Comparison of ENCODE assay signal across 10 cellular contexts in the genomic region with DNA sequence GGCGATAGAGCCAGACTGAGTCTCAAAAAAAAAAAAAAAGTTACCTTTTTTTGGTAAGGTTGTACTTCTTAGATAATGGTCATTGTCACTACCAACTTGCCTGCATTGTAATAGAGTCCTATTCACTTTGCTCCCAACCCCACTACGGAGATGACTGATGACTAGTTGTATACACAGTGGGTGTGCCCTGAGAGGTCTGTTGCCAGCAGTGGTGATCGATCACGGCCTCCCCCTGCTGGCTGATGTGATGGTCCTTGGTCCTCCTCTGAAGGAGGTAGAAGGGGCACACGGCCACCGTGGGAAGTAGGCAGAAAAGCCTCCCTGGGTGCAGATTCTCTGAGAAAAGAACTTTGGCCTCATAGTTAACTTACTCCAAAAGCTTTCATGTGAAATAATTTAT. TPM values are rescaled to one million over a fixed set of nuclear protein-coding genes. Genes with fewer than 3 reads are reported as not detected.
A peak's percentile ranks its signal among the peaks of the same experiment; 100 is the strongest.
DNase-seq lines count a peak whose midpoint lies in the region; ATAC-seq and TF ChIP-seq lines count a peak whose summit lies in the region.
"Had no signal": no experiment of that assay in that cellular context is flagged by ENCODE, and none has a peak within 500 bp of the region (broad histone marks: within the 10 kb centered on the region; RNA-seq: fewer than 3 reads in every experiment).

No MANE protein-coding gene starts in this region.

- peak; percentile 6 for DNase-seq in activated gamma-delta T cell treated with Interleukin-2 at 50 U/mL for 16 hours
- no peak for DNase-seq in activated gamma-delta T cell (lab: John Stamatoyannopoulos, UW)
- DNase-seq in SK-N-SH = peak; percentile 54
- peak; percentile 41 to 78 for DNase-seq in cardiac fibroblast (ENCODE audit: low read depth in 2 of 2)
- DNase-seq in osteocyte (ENCODE audit: extremely low spot score, unreplicated experiment) = no peak

- H3K4me1 Mint-ChIP-seq in osteocyte (ENCODE audit: unreplicated experiment) = no peaks in the 10 kb centered on the region

- H3K9me3 Mint-ChIP-seq in osteocyte (ENCODE audit: unreplicated experiment) = no peaks in the 10 kb centered on the region

- H3K4me3 ChIP-seq in SK-N-SH (ENCODE audit: low read depth in 2 of 2, low read length in 1 of 2) (no peak overlapping the region), cardiac fibroblast (replicated peaks in 1 of 2; ENCODE audit: low read depth in 2 of 2, low read length in 2 of 2) (no peak overlapping the region)
- H3K4me3 ChIP-seq: thoracic aorta had no signal

- H4K20me1 ChIP-seq in SK-N-SH (ENCODE audit: insufficient read depth) = no peaks in the 10 kb centered on the region

- peak; percentile 51 for TF ChIP-seq RAD21 in SK-N-SH (IDR thresholded peaks at IDR 0.05; ENCODE audit: low read length)

- no peaks in the 10 kb centered on the region for H3K36me3 ChIP-seq in SK-N-SH (replicated peaks in 1 of 2; ENCODE audit: control insufficient read depth in 1 of 2, insufficient read depth in 2 of 2, low read length in 1 of 2)
- H3K36me3 ChIP-seq: thoracic aorta had no signal

- H3K9ac ChIP-seq in SK-N-SH = no peak overlapping the region

- no peaks in the 10 kb centered on the region for H3K36me3 Mint-ChIP-seq in osteocyte (ENCODE audit: unreplicated experiment)

- no peaks in the 10 kb centered on the region for H3F3A ChIP-seq in SK-N-SH (replicated peaks; ENCODE audit: insufficient read depth)

- H3K27me3 ChIP-seq in SK-N-SH (ENCODE audit: insufficient read depth) = peaks cover 29% of the 10 kb centered on the region; the same call in 1 of the 2 replicates

- POLR2A ChIA-PET in SK-N-SH (lab: Yijun Ruan, JAX) = no interaction called here

- H3K79me2 ChIP-seq in SK-N-SH (ENCODE audit: insufficient read depth) = no peaks in the 10 kb centered on the region

- ATAC-seq in HG03469 (IDR thresholded peaks at IDR 0.05; ENCODE audit: unreplicated experiment) (peak; percentile 46), GM19455 (IDR thresholded peaks at IDR 0.05; ENCODE audit: unreplicated experiment) (no peak), HG02571 (IDR thresholded peaks at IDR 0.05; ENCODE audit: unreplicated experiment) (no peak)

- H3K9me3 ChIP-seq in SK-N-SH = no peaks in the 10 kb centered on the region
- H3K9me3 ChIP-seq: thoracic aorta had no signal

- no peaks in the 10 kb centered on the region for H3K9me2 ChIP-seq in SK-N-SH

- 40% methylated on average over 6 of the region's 6 CpGs for WGBS in SK-N-SH (ENCODE audit: low lambda C conversion rate)

- no peak overlapping the region for H3K4me2 ChIP-seq in SK-N-SH

- peak; percentile 50 for TF ChIP-seq CTCF in SK-N-SH (IDR thresholded peaks at IDR 0.05)
- TF ChIP-seq CTCF in cardiac fibroblast (IDR thresholded peaks at IDR 0.05; ENCODE audit: low read depth, low read length) = peak; percentile 64
- peak; percentile 55 for TF ChIP-seq CTCF in osteocyte (IDR thresholded peaks at IDR 0.05)

- no peak overlapping the region for H3K27ac Mint-ChIP-seq in osteocyte (ENCODE audit: unreplicated experiment)

- H2AFZ ChIP-seq in SK-N-SH (ENCODE audit: low read depth) = no peak overlapping the region

- peaks cover 28% of the 10 kb centered on the region for H3K27me3 Mint-ChIP-seq in osteocyte (ENCODE audit: unreplicated experiment)

- CTCF ChIA-PET in SK-N-SH (lab: Yijun Ruan, JAX) = interaction anchor here (1.4 to 1.6 kb wide), 3 partner anchors 86 to 93 kb away, joined by 3 to 9 read pairs (median 8); no protein-coding TSS in a partner anchor

- H3K4me3 Mint-ChIP-seq in osteocyte (ENCODE audit: unreplicated experiment) = no peak overlapping the region

- no peaks in the 10 kb centered on the region for H3K4me1 ChIP-seq in SK-N-SH (ENCODE audit: control insufficient read depth in 1 of 2, insufficient read depth in 2 of 2, low read depth in 1 of 2, low read length in 1 of 2)

- no peak for TF ChIP-seq EP300 in SK-N-SH (IDR thresholded peaks at IDR 0.05; ENCODE audit: borderline replicate concordance in 1 of 2, low read depth in 1 of 2, low read length in 1 of 2)

- H3K27ac ChIP-seq in SK-N-SH (ENCODE audit: low read depth in 2 of 2, low read length in 1 of 2) = no peak overlapping the region
- H3K27ac ChIP-seq: thoracic aorta had no signal

TF ChIP-seq in SK-N-SH, 30 proteins besides CTCF, POLR2A, EP300 and RAD21:
- peak; percentile 48 for TF ChIP-seq SMC3 (IDR thresholded peaks at IDR 0.05; ENCODE audit: low read depth, low read length)
- no peak for TF ChIP-seq TAF1 (IDR thresholded peaks at IDR 0.05; ENCODE audit: borderline replicate concordance, low read depth, low read length)
- TF ChIP-seq SIN3A (IDR thresholded peaks at IDR 0.05; ENCODE audit: borderline replicate concordance, low read depth, low read length) = no peak
TF ChIP-seq in SK-N-SH: peak in this region for 1.

RNA-seq across cellular contexts. Expression of a gene that starts 10.7 kb away (rescaled TPM):
- 0.08 TPM in 1 of 2 replicates, not detected in the other for polyA plus RNA-seq in SK-N-SH (2012; rRNA removed)
- polyA plus RNA-seq in SK-N-SH (2012; cell fraction: cytosol; rRNA removed) = 0.03 and 0.08 TPM in 2 replicates
- 0.02 and 0.05 TPM in 2 replicates for polyA plus RNA-seq in SK-N-SH (2012; cell fraction: nucleus; rRNA removed)
- 0.40 and 0.76 TPM in 2 replicates for total RNA-seq in osteocyte
- total RNA-seq: aorta had no signal

RNA-seq across cellular contexts. Expression of a gene that starts 35.0 kb away (rescaled TPM):
- polyA plus RNA-seq in SK-N-SH (2012; rRNA removed) = 47.5 and 77.4 TPM in 2 replicates
- polyA plus RNA-seq in SK-N-SH (2012; cell fraction: cytosol; rRNA removed) = 59.2 and 65.3 TPM in 2 replicates
- polyA plus RNA-seq in SK-N-SH (2012; cell fraction: nucleus; rRNA removed) = 14.2 and 20.2 TPM in 2 replicates
- total RNA-seq in osteocyte = 99.1 and 109 TPM in 2 replicates

Comparison
In these comparisons a context has a peak if more than half of its experiments do, and no peak if none do; other contexts are left out.
1. DNase-seq: peak in activated gamma-delta T cell treated with Interleukin-2 at 50 U/mL for 16 hours (single experiment), SK-N-SH (single experiment) and cardiac fibroblast (2 of 2); none in activated gamma-delta T cell (single experiment) and osteocyte (single experiment).
2. Peak in every context shown above with its lines, with median percentiles within 50 percentile points of each other: CTCF ChIP-seq.